ENCODE assay signal across 8 cellular contexts in the genomic region with DNA sequence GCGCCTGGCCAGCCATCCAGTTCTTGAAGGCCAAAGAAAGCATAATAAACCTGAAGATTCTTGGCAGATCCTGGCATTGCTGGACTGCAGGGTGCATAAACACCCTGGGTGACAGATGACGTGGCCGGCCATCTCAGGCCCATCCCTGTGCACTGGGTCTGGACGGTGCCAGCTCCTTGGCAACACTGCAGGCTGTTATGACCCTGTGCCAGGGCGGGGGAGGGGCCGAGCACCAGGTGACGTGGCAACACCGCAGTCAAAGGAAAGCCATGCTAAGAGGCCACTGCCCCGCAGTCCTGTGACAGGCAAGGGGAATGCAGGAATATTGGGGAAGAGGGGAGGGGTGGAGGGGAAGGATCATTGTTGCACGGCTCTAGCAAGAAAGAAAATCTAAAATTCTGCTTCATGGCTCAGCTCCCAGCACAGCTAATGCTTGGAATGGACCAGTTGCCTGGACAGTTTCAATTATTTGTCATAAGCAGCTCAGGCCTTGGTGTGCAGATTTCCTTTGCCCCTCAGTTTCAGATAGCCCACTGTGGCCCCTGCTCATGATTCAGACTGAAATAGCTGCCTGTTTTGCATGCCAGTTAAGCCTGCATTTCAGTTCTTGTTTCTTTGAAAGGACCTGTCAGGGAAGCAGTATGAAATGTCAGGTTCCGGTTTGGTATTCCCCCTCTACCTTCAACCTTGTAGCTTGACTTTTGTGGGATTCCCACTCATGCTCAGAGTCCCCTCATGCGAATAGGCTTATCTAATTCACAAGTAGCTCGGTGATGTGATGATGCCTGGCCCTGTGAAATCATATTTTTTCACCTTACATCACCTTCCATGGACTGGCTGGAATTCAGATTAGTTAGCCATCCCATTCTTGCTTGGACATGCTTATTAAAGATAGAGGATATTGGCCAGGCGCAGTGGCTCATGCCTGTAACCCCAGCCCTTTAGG. TPM values are rescaled to one million over a fixed set of nuclear protein-coding genes. Genes with fewer than 3 reads are reported as not detected.
DNase-seq lines count a peak whose midpoint lies in the region; ATAC-seq and TF ChIP-seq lines count a peak whose summit lies in the region.

No MANE protein-coding gene starts in this region.

- TF ChIP-seq CTCF in left lung (IDR thresholded peaks at IDR 0.05) (no peak), transverse colon (IDR thresholded peaks at IDR 0.05) (no peak), chondrocyte (IDR thresholded peaks at IDR 0.05) (no peak)

- WGBS in transverse colon (ENCODE audit: low coverage in 1 of 2), 2 donors, result 39 to 40% methylated on average over 1 to 14 of the region's 14 CpGs

- no peak overlapping the region for H3K27ac Mint-ChIP-seq in chondrocyte (ENCODE audit: unreplicated experiment)

- no peaks in the 10 kb centered on the region for H3K36me3 ChIP-seq in left lung
- H3K36me3 ChIP-seq in transverse colon, result no peaks in the 10 kb centered on the region

- no peaks in the 10 kb centered on the region for H3K27me3 Mint-ChIP-seq in chondrocyte (ENCODE audit: low read depth)

- H3K36me3 Mint-ChIP-seq in chondrocyte (ENCODE audit: low read depth), result no peaks in the 10 kb centered on the region

- no peaks in the 10 kb centered on the region for H3K9me3 ChIP-seq in left lung
- no peaks in the 10 kb centered on the region for H3K9me3 ChIP-seq in transverse colon

- H3K4me1 Mint-ChIP-seq in chondrocyte (ENCODE audit: low read depth), result no peaks in the 10 kb centered on the region

- DNase-seq in HT-29 (ENCODE audit: low spot score), result peak; percentile 32
- peak in 49 of 56 donors; percentile 2 to 88 (median 34) for DNase-seq in amygdala (lab: John Stamatoyannopoulos, UW)
- DNase-seq in left lung, result peak; percentile 66 to 87
- DNase-seq in transverse colon, result peak; percentile 94
- DNase-seq in chondrocyte (ENCODE audit: low spot score), result no peak
- DNase-seq in NCI-H524 (lab: John Stamatoyannopoulos, UW), result no peak

- ATAC-seq in GM18498 (IDR thresholded peaks at IDR 0.05; ENCODE audit: unreplicated experiment) (peak; percentile 89), GM21526 (IDR thresholded peaks at IDR 0.05; ENCODE audit: low FRiP score, unreplicated experiment) (peak; percentile 91), left lung (peak; percentile 97)

- TF ChIP-seq POLR2A in transverse colon (IDR thresholded peaks at IDR 0.05), result no peak

- H3K27ac ChIP-seq in left lung (peak overlapping the region in 1 of 2 donors; percentile 46), transverse colon (peak overlapping the region; percentile 70 to 86 (median 77))

- H3K4me1 ChIP-seq in left lung, result no peaks in the 10 kb centered on the region
- peaks cover 7 to 20% (median 9%) of the 10 kb centered on the region in 4 donors for H3K4me1 ChIP-seq in transverse colon

- H3K27me3 ChIP-seq in left lung (no peaks in the 10 kb centered on the region), transverse colon (no peaks in the 10 kb centered on the region)

- H3K4me3 ChIP-seq in left lung, result no peak overlapping the region
- H3K4me3 ChIP-seq in transverse colon, result no peak overlapping the region

- intact Hi-C loops in left lung (cut with DNase I), result no loop called here
- intact Hi-C loops in transverse colon (cut with DNase I; ENCODE audit: low total_unique reads), result no loop called here

- in situ Hi-C loops in transverse colon (cut with MboI; ENCODE audit: low pct_ligation_motif_present in 1 of 4, low pct_unique_long_range_greater_than_20kb in 1 of 4, low sequenced_read_pairs in 3 of 4), result no loop called here

- TF ChIP-seq EP300 in transverse colon (IDR thresholded peaks at IDR 0.05; ENCODE audit: low read depth), result peak; percentile 65

- H3K9me3 Mint-ChIP-seq in chondrocyte (ENCODE audit: low read depth), result no peaks in the 10 kb centered on the region

- no peak overlapping the region for H3K4me3 Mint-ChIP-seq in chondrocyte (ENCODE audit: unreplicated experiment)

RNA-seq across cellular contexts. Expression of gene DDX6, which starts 29.7 kb away (rescaled TPM):
- 26.3 and 30.5 TPM in 2 replicates for total RNA-seq in HT-29 (2014; rRNA removed; shearing (Covaris generic))
- total RNA-seq in left lung (100 to 1,000 TPM; 105 to 117 TPM), transverse colon (100 to 1,000 TPM in 2 of 4 donors, 10 to 100 TPM in 2; 56.1 to 117 (median 86.8) TPM), chondrocyte (135 to 156 TPM (median 136 TPM) in 3 replicates)

Comparison
In these comparisons a context has a peak if more than half of its experiments do, and no peak if none do; other contexts are left out.
1. DNase-seq: peak in HT-29 (single experiment), amygdala (49 of 56), left lung (2 of 2) and transverse colon (single experiment); none in chondrocyte (single experiment) and NCI-H524 (0 of 2).
2. Peak in every context shown above with its lines, with median percentiles within 50 percentile points of each other: ATAC-seq.